8 cellular contexts compared by ENCODE assay signal in the genomic region with DNA sequence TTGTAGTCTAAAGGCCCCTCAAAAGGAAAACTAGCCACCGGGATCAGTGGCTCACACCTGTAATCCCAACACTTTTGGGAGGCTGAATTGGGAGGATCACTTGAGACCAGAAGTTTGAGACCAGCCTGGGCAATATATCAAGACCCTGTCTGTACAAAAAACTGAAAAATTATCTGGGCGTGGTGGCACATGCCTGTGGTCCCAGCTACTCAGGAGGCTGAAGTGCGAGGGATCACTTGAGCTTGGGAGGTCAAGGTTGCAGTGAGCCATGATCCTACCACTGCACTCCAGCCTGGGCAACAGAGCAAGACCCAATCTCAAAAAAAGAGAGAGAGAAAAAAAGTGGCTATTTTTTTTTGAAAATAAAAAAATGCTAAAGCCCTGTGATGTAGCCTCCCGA.
"Had no signal": no experiment of that assay in that cellular context is flagged by ENCODE, and none has a peak within 500 bp of the region (broad histone marks: within the 10 kb centered on the region; RNA-seq: fewer than 3 reads in every experiment).

No MANE protein-coding gene starts in this region.

- H3K4me3 ChIP-seq: GM23338 had no signal

- H3K4me2 ChIP-seq: GM23338 had no signal

- H2AFZ ChIP-seq: GM23338 had no signal

- H3K27me3 Mint-ChIP-seq: IgD-negative memory B cell had no signal

- H3K27ac ChIP-seq: HL-60 had no signal

- FAIRE-seq: H1, H54, HepG2 had no signal

- H3K9me3 Mint-ChIP-seq: GM23338, H9, IgD-negative memory B cell had no signal

- H3K4me3 Mint-ChIP-seq: GM23338, H9 had no signal

- H3K27ac Mint-ChIP-seq: GM23338, H9 had no signal

- ATAC-seq: GM23338, HepG2 had no signal

- DNase-seq: H9, HCEC 1CT had no signal
